Comparison of ENCODE assay signal across 8 cellular contexts in genomic region chr15:65833501-65834220, GRCh38. TPM values are rescaled to one million over a fixed set of nuclear protein-coding genes. Genes with fewer than 3 reads are reported as not detected.
DNase-seq lines count a peak whose midpoint lies in the region; ATAC-seq and TF ChIP-seq lines count a peak whose summit lies in the region.

No MANE protein-coding gene starts in this region.

- no peak overlapping the region for H3K18ac ChIP-seq in H9 (ENCODE audit: insufficient read length, low read depth, low read length)

- H3K27ac Mint-ChIP-seq in H9 (peak overlapping the region; percentile 88 to 98 (median 93)), MCF 10A (ENCODE audit: low read depth, unreplicated experiment) (peak overlapping the region; percentile 73)

- no peak overlapping the region for H2BK20ac ChIP-seq in H9 (ENCODE audit: low read depth, low read length, poor library complexity, severe bottlenecking)

- no peak overlapping the region for H2AK5ac ChIP-seq in H9 (ENCODE audit: insufficient read length, low read length)

- H3K14ac ChIP-seq in H9 (ENCODE audit: insufficient read depth, low read length) = peak overlapping the region; percentile 48

- H2BK15ac ChIP-seq in H9 (ENCODE audit: low read depth, low read length) = peak overlapping the region; percentile 81; the same call in 1 of the 2 replicates

- no peaks in the 10 kb centered on the region for H3K36me3 ChIP-seq in OCI-LY3 (replicated peaks; ENCODE audit: low read depth, low read length)
- H3K36me3 ChIP-seq in mucosa of rectum (ENCODE audit: control insufficient read depth in 2 of 2, insufficient read depth in 2 of 2, low read length in 2 of 2) = no peaks in the 10 kb centered on the region
- H3K36me3 ChIP-seq in upper lobe of right lung = no peaks in the 10 kb centered on the region

- H3K9me3 Mint-ChIP-seq in H9 = no peaks in the 10 kb centered on the region; a peak in 2 of 5 replicates
- no peaks in the 10 kb centered on the region for H3K9me3 Mint-ChIP-seq in MCF 10A (ENCODE audit: unreplicated experiment)

- H4K20me1 ChIP-seq in H9 (ENCODE audit: control insufficient read depth, insufficient read depth, insufficient read length) = no peaks in the 10 kb centered on the region
- no peaks in the 10 kb centered on the region for H4K20me1 ChIP-seq in OCI-LY3 (ENCODE audit: insufficient read depth, low read length)

- TF ChIP-seq CTCF in H9 (conservative IDR thresholded peaks at IDR 0.05) = no peak
- no peak for TF ChIP-seq CTCF in OCI-LY3 (IDR thresholded peaks at IDR 0.05; ENCODE audit: low read depth, low read length)
- no peak for TF ChIP-seq CTCF in MCF 10A (IDR thresholded peaks at IDR 0.05; ENCODE audit: unreplicated experiment)
- TF ChIP-seq CTCF in upper lobe of right lung (IDR thresholded peaks at IDR 0.05) = no peak

- H3K4me1 ChIP-seq in H9 (ENCODE audit: insufficient read depth, low read length) (peaks cover 12% of the 10 kb centered on the region; the same call in 1 of the 2 replicates), OCI-LY3 (ENCODE audit: low read length) (peaks cover 32% of the 10 kb centered on the region), mucosa of rectum (ENCODE audit: control insufficient read depth in 2 of 2, insufficient read depth in 2 of 2, low read length in 2 of 2) (peaks cover 25 to 30% of the 10 kb centered on the region in 2 donors), upper lobe of right lung (peaks cover 38% of the 10 kb centered on the region)

- no peak overlapping the region for H3K23ac ChIP-seq in H9 (ENCODE audit: insufficient read length, low read depth, low read length)

- CTCF ChIA-PET in MCF 10A (lab: Yijun Ruan, JAX) = interaction anchor here (0.6 to 1.3 kb wide), 9 partner anchors 18 to 195 kb away, joined by 3 to 5 read pairs (median 3); no protein-coding TSS in a partner anchor

- POLR2A ChIA-PET in MCF 10A (lab: Yijun Ruan, JAX) = interaction anchor here (0.5 to 2.0 kb wide), 6 partner anchors 9 to 222 kb away, joined by 3 to 19 read pairs (median 4); partner anchors contain the start of genes DENND4A, INTS14 and RAB11A

- no peak for DNase-seq in H9
- DNase-seq in MCF 10A (ENCODE audit: unreplicated experiment) = peak; percentile 33
- no peak for DNase-seq in upper lobe of right lung
- no peak for DNase-seq in foreskin melanocyte
- DNase-seq in HK-2 (ENCODE audit: unreplicated experiment) = no peak

- H3K23me2 ChIP-seq in H9 (ENCODE audit: insufficient read length, low read depth, low read length, poor library complexity, severe bottlenecking) = no peaks in the 10 kb centered on the region

- H3K4ac ChIP-seq in H9 (ENCODE audit: low read depth, low read length) = no peak overlapping the region

- H4K91ac ChIP-seq in H9 (ENCODE audit: insufficient read length, low read depth, low read length) = no peak overlapping the region

- H3K9me3 ChIP-seq in H9 (ENCODE audit: control insufficient read depth, low read depth, low read length) (no peaks in the 10 kb centered on the region), OCI-LY3 (ENCODE audit: insufficient read depth, low read length) (no peaks in the 10 kb centered on the region), mucosa of rectum (ENCODE audit: control insufficient read depth in 2 of 2, low read length in 2 of 2) (no peaks in the 10 kb centered on the region), upper lobe of right lung (no peaks in the 10 kb centered on the region)

- H2BK120ac ChIP-seq in H9 (ENCODE audit: low read depth, low read length, poor library complexity, severe bottlenecking) = no peak overlapping the region

- H2AFZ ChIP-seq in H9 (ENCODE audit: low read length) (no peak overlapping the region), OCI-LY3 (ENCODE audit: low read depth, low read length) (no peak overlapping the region)

- H4K5ac ChIP-seq in H9 (ENCODE audit: insufficient read length, low read depth, low read length) = no peak overlapping the region

- H3K27ac ChIP-seq in H9 (ENCODE audit: insufficient read length, low read depth, low read length) (peak overlapping the region; percentile 89), OCI-LY3 (ENCODE audit: low read length) (no peak overlapping the region), mucosa of rectum (ENCODE audit: low read depth in 2 of 2, low read length in 2 of 2) (peak overlapping the region; percentile 85 to 88), upper lobe of right lung (peak overlapping the region; percentile 88)

- H3K9ac ChIP-seq in H9 (ENCODE audit: extremely low read depth, insufficient read length, low read length) = no peak overlapping the region
- no peak overlapping the region for H3K9ac ChIP-seq in OCI-LY3 (ENCODE audit: low read length)
- peak overlapping the region; percentile 44 to 63 for H3K9ac ChIP-seq in mucosa of rectum (ENCODE audit: low read depth in 1 of 2, low read length in 2 of 2)

- H3T11ph ChIP-seq in H9 (ENCODE audit: low read length) = no peak overlapping the region

- no peaks in the 10 kb centered on the region; a peak in 1 of 7 replicates for H3K36me3 Mint-ChIP-seq in H9 (ENCODE audit: insufficient read depth in 1 of 3, low read depth in 3 of 3)
- H3K36me3 Mint-ChIP-seq in MCF 10A (ENCODE audit: insufficient read depth, unreplicated experiment) = no peaks in the 10 kb centered on the region

- H3K4me3 Mint-ChIP-seq in H9 (peak overlapping the region in 1 of 2 experiments; percentile 39; a peak in 2 of 5 replicates), MCF 10A (ENCODE audit: unreplicated experiment) (no peak overlapping the region)

- H3K56ac ChIP-seq in H9 (ENCODE audit: insufficient read length, low read depth, low read length) = no peak overlapping the region

- H3K79me1 ChIP-seq in H9 (ENCODE audit: insufficient read depth, low read depth, low read length, poor library complexity, severe bottlenecking) = no peaks in the 10 kb centered on the region

- H3K27me3 ChIP-seq in H9 (ENCODE audit: insufficient read depth, low read length) (no peaks in the 10 kb centered on the region), OCI-LY3 (ENCODE audit: low read depth, low read length) (no peaks in the 10 kb centered on the region), mucosa of rectum (ENCODE audit: control insufficient read depth in 2 of 2, insufficient read depth in 2 of 2, low read length in 2 of 2) (no peaks in the 10 kb centered on the region), upper lobe of right lung (no peaks in the 10 kb centered on the region)

- intact Hi-C loops in MCF 10A (cut with micrococcal nuclease) (loop anchor here (5.0 kb wide), 1 partner anchor 34 kb away; the partner anchor contains the start of gene RAB11A), upper lobe of right lung (cut with DNase I) (no loop called here)

- no peak overlapping the region for H3K4me2 ChIP-seq in H9 (ENCODE audit: insufficient read depth, insufficient read length, low read length)
- peak overlapping the region; percentile 51 for H3K4me2 ChIP-seq in OCI-LY3 (ENCODE audit: low read length)

- no TSS peak for BruUV-seq in MCF 10A (replicated peaks; lab: Mats Ljungman, UMichigan)

- no peaks in the 10 kb centered on the region; the same call in 1 of the 2 replicates for H3K27me3 Mint-ChIP-seq in H9 (ENCODE audit: low read depth)
- no peaks in the 10 kb centered on the region for H3K27me3 Mint-ChIP-seq in MCF 10A (ENCODE audit: insufficient read depth, unreplicated experiment)

- H3K79me2 ChIP-seq in H9 (ENCODE audit: insufficient read depth, low read length) = no peaks in the 10 kb centered on the region
- no peaks in the 10 kb centered on the region for H3K79me2 ChIP-seq in OCI-LY3 (ENCODE audit: low read length)

- H3K4me1 Mint-ChIP-seq in H9 (peaks cover 27 to 37% of the 10 kb centered on the region in 2 experiments), MCF 10A (ENCODE audit: insufficient read depth, unreplicated experiment) (peaks cover 14% of the 10 kb centered on the region)

- H3K4me3 ChIP-seq in OCI-LY3 (ENCODE audit: low read length) (no peak overlapping the region), mucosa of rectum (ENCODE audit: low read length in 2 of 2) (peak overlapping the region in 1 of 2 donors; percentile 60), upper lobe of right lung (peak overlapping the region; percentile 27)

- peak overlapping the region; percentile 45 for H2BK5ac ChIP-seq in H9 (ENCODE audit: insufficient read length, low read length)

- no peak overlapping the region for H4K8ac ChIP-seq in H9 (replicated peaks; ENCODE audit: insufficient read length, low read depth, low read length)

- WGBS in H9 (ENCODE audit: extremely low coverage, insufficient read length, low lambda C conversion rate) = no CpG with 5 or more reads among the region's 4 CpGs

- peak overlapping the region; percentile 85 for H2BK12ac ChIP-seq in H9 (ENCODE audit: insufficient read length, low read depth, low read length)

- ATAC-seq in upper lobe of right lung (no peak), HG03097 (IDR thresholded peaks at IDR 0.05; ENCODE audit: low FRiP score, unreplicated experiment) (no peak)

RNA-seq across cellular contexts. Expression of gene RAB11A, which starts 35.6 kb away (rescaled TPM):
- total RNA-seq in H9 (2021) = 217 and 224 TPM in 2 replicates
- 139 and 164 TPM in 2 replicates for total RNA-seq in MCF 10A (2022)
- 221 TPM for total RNA-seq in upper lobe of right lung

RNA-seq across cellular contexts. Expression of gene DENND4A, which starts 41.6 kb away (rescaled TPM):
- total RNA-seq in H9 (2021) = 4.7 and 4.8 TPM in 2 replicates
- total RNA-seq in MCF 10A (2022) = 16.9 and 18.1 TPM in 2 replicates
- total RNA-seq in upper lobe of right lung = 32.5 TPM

Comparison
In these comparisons a context has a peak if more than half of its experiments do, and no peak if none do; other contexts are left out.
1. H3K9ac ChIP-seq: peak in mucosa of rectum (2 of 2); none in H9 (single experiment) and OCI-LY3 (single experiment).